19 cellular contexts compared by ENCODE assay signal in genomic region chr11:43986881-43987280, GRCh38. TPM values are rescaled to one million over a fixed set of nuclear protein-coding genes. Genes with fewer than 3 reads are reported as not detected.
DNase-seq lines count a peak whose midpoint lies in the region; ATAC-seq and TF ChIP-seq lines count a peak whose summit lies in the region.
"Had no signal": no experiment of that assay in that cellular context is flagged by ENCODE, and none has a peak within 500 bp of the region (broad histone marks: within the 10 kb centered on the region; RNA-seq: fewer than 3 reads in every experiment).

No MANE protein-coding gene starts in this region.

- no peaks in the 10 kb centered on the region for H3K36me3 ChIP-seq in WERI-Rb-1
- H3K36me3 ChIP-seq in duodenal mucosa (ENCODE audit: control insufficient read depth in 1 of 2, insufficient read depth in 2 of 2, low read length in 2 of 2): no peaks in the 10 kb centered on the region
- no peaks in the 10 kb centered on the region for H3K36me3 ChIP-seq in subcutaneous abdominal adipose tissue (ENCODE audit: control insufficient read depth in 5 of 5, insufficient read depth in 5 of 5, low read length in 5 of 5)
- H3K36me3 ChIP-seq in tibial nerve: no peaks in the 10 kb centered on the region
- H3K36me3 ChIP-seq: breast epithelium had no signal

- no peak for TF ChIP-seq EP300 in tibial nerve (IDR thresholded peaks at IDR 0.05)

- peaks cover 6% of the 10 kb centered on the region for H3K27me3 Mint-ChIP-seq in nephron (ENCODE audit: low read depth)

- ATAC-seq in HG03139 (IDR thresholded peaks at IDR 0.05; ENCODE audit: unreplicated experiment): no peak
- ATAC-seq: activated naive CD8-positive, alpha-beta T cell treated with anti-CD3 and anti-CD28 coated beads, Interleukin-2, amount 50 U/mL, for 24 hours had no signal

- H3K4me3 ChIP-seq in WERI-Rb-1 (ENCODE audit: low read depth, low read length) (no peak overlapping the region), duodenal mucosa (ENCODE audit: low read depth in 1 of 2, low read length in 2 of 2) (no peak overlapping the region), subcutaneous abdominal adipose tissue (ENCODE audit: low read depth in 1 of 5, low read length in 5 of 5) (peak overlapping the region in 1 of 5 donors; percentile 23), tibial nerve (no peak overlapping the region)

- TF ChIP-seq POLR2A in tibial nerve (IDR thresholded peaks at IDR 0.05): no peak

- 89 to 91% methylated on average over 4 of the region's 4 CpGs for WGBS in tibial nerve, 2 donors

- TF ChIP-seq CTCF in WERI-Rb-1 (IDR thresholded peaks at IDR 0.05; ENCODE audit: low read depth, low read length): no peak
- no peak for TF ChIP-seq CTCF in nephron (IDR thresholded peaks at IDR 0.05; ENCODE audit: unreplicated experiment in 3 of 3)
- no peak for TF ChIP-seq CTCF in tibial nerve (IDR thresholded peaks at IDR 0.05)

- no peaks in the 10 kb centered on the region for H3K36me3 Mint-ChIP-seq in nephron (ENCODE audit: low read depth)
- H3K36me3 Mint-ChIP-seq: mesothelial cell of epicardium had no signal

- peak overlapping the region; percentile 78 to 92 (median 85) for H3K27ac Mint-ChIP-seq in nephron
- H3K27ac Mint-ChIP-seq: activated naive CD8-positive, alpha-beta T cell treated with anti-CD3 and anti-CD28 coated beads, Interleukin-2, amount 50 U/mL, for 24 hours; CD4-positive, alpha-beta T cell had no signal

- DNase-seq in WERI-Rb-1 (no peak), tibial nerve (ENCODE audit: low spot score in 2 of 2) (no peak), A172 (ENCODE audit: low spot score) (no peak)
- DNase-seq in NK-92 treated with Interleukin-12 subunit alpha and Interleukin-12 subunit beta, amount 100 ng/mL, for 24 hours (lab: John Stamatoyannopoulos, UW): no peak
- DNase-seq: activated effector memory CD4-positive, alpha-beta T cell treated with Interleukin-2 at 50 U/mL for 16 hours; activated naive CD8-positive, alpha-beta T cell treated with anti-CD3 and anti-CD28 coated beads, Interleukin-2, amount 50 U/mL, for 24 hours; CD4-positive, alpha-beta T cell; foreskin melanocyte; NCI-H2171; NCI-H524 treated with DMSO at 0.1 percent for 48 hours; stimulated activated CD8-positive, alpha-beta memory T cell treated with anti-CD3 and anti-CD28 coated beads, Interleukin-4, amount 100 ng/mL, for 48 hours; T-helper 1 cell had no signal

- H3K4me3 Mint-ChIP-seq in nephron: no peak overlapping the region
- H3K4me3 Mint-ChIP-seq: activated naive CD8-positive, alpha-beta T cell treated with anti-CD3 and anti-CD28 coated beads, Interleukin-2, amount 50 U/mL, for 24 hours; CD4-positive, alpha-beta T cell; mesothelial cell of epicardium had no signal

- H3K27ac ChIP-seq in WERI-Rb-1: peak overlapping the region; percentile 95
- H3K27ac ChIP-seq in duodenal mucosa (ENCODE audit: low read depth, low read length): peak overlapping the region; percentile 36
- peak overlapping the region; percentile 77 for H3K27ac ChIP-seq in subcutaneous abdominal adipose tissue (ENCODE audit: low read depth, low read length)
- H3K27ac ChIP-seq in tibial nerve: peak overlapping the region in 2 of 4 donors; percentile 71 to 83

- H3K4me1 ChIP-seq in duodenal mucosa (ENCODE audit: control insufficient read depth in 1 of 2, insufficient read depth in 2 of 2, low read length in 2 of 2) (peaks cover 10 to 24% of the 10 kb centered on the region in 2 donors), subcutaneous abdominal adipose tissue (ENCODE audit: control insufficient read depth in 5 of 5, insufficient read depth in 5 of 5, low read length in 5 of 5) (peaks cover 22 to 67% (median 44%) of the 10 kb centered on the region in 5 donors), tibial nerve (peaks cover 0 to 43% (median 9%) of the 10 kb centered on the region in 4 donors)

- H3K9ac ChIP-seq in duodenal mucosa (ENCODE audit: low read depth in 1 of 2, low read length in 2 of 2): no peak overlapping the region
- peak overlapping the region in 1 of 5 donors; percentile 32 for H3K9ac ChIP-seq in subcutaneous abdominal adipose tissue (ENCODE audit: low read length in 5 of 5)

- H3K9me3 ChIP-seq in WERI-Rb-1 (ENCODE audit: severe bottlenecking): no peaks in the 10 kb centered on the region
- no peaks in the 10 kb centered on the region for H3K9me3 ChIP-seq in duodenal mucosa (ENCODE audit: control insufficient read depth in 1 of 2, low read length in 2 of 2)
- no peaks in the 10 kb centered on the region for H3K9me3 ChIP-seq in subcutaneous abdominal adipose tissue (ENCODE audit: control insufficient read depth in 5 of 5, low read length in 5 of 5)
- no peaks in the 10 kb centered on the region for H3K9me3 ChIP-seq in tibial nerve
- H3K9me3 ChIP-seq: breast epithelium had no signal

- peaks cover 61% of the 10 kb centered on the region for H3K4me1 Mint-ChIP-seq in nephron
- H3K4me1 Mint-ChIP-seq: activated naive CD8-positive, alpha-beta T cell treated with anti-CD3 and anti-CD28 coated beads, Interleukin-2, amount 50 U/mL, for 24 hours had no signal

- H3K27me3 ChIP-seq in WERI-Rb-1 (ENCODE audit: insufficient read depth, low read depth, severe bottlenecking) (no peaks in the 10 kb centered on the region), duodenal mucosa (ENCODE audit: control insufficient read depth in 1 of 2, insufficient read depth in 2 of 2, low read length in 2 of 2) (no peaks in the 10 kb centered on the region), subcutaneous abdominal adipose tissue (ENCODE audit: control insufficient read depth in 5 of 5, insufficient read depth in 4 of 5, low read length in 5 of 5) (peaks cover 0 to 19% (median 0%) of the 10 kb centered on the region in 5 donors), tibial nerve (no peaks in the 10 kb centered on the region)

- no peaks in the 10 kb centered on the region for H3K9me3 Mint-ChIP-seq in nephron
- H3K9me3 Mint-ChIP-seq: activated naive CD8-positive, alpha-beta T cell treated with anti-CD3 and anti-CD28 coated beads, Interleukin-2, amount 50 U/mL, for 24 hours; CD4-positive, alpha-beta T cell; mesothelial cell of epicardium had no signal

RNA-seq across cellular contexts. Expression of gene C11orf96, which starts 44.4 kb away (rescaled TPM):
- total RNA-seq in tibial nerve: 100 to 1,000 TPM; 127 to 220 (median 157) TPM
- total RNA-seq in A172 (2014; rRNA removed; shearing (Covaris generic)): 0.36 and 0.53 TPM in 2 replicates
- total RNA-seq: CD4-positive, alpha-beta T cell; MCF 10A had no signal

Comparison
In these comparisons a context has a peak if more than half of its experiments do, and no peak if none do; other contexts are left out.
1. RNA of gene C11orf96, which starts 44.4 kb away (total RNA-seq): 127 to 220 TPM in tibial nerve; 0.36 to 0.53 TPM in A172; every median in the first group is over 10 times any median in the second.